9 cellular contexts compared by ENCODE assay signal in genomic region chr17:67602974-67603373, GRCh38.
A peak's percentile ranks its signal among the peaks of the same experiment; 100 is the strongest.
DNase-seq lines count a peak whose midpoint lies in the region; ATAC-seq and TF ChIP-seq lines count a peak whose summit lies in the region.
"Had no signal": no experiment of that assay in that cellular context is flagged by ENCODE, and none has a peak within 500 bp of the region (broad histone marks: within the 10 kb centered on the region; RNA-seq: fewer than 3 reads in every experiment).

No MANE protein-coding gene starts in this region.

- H3K27ac ChIP-seq in HL-60 (replicated peaks), result no peak overlapping the region
- H3K27ac ChIP-seq in RWPE2 (ENCODE audit: poor library complexity, severe bottlenecking), result no peak overlapping the region
- H3K27ac ChIP-seq: BLaER1 had no signal

- H3K36me3 ChIP-seq in RWPE2 (ENCODE audit: low read depth) (peaks cover 4% of the 10 kb centered on the region; the same call in 1 of the 2 replicates), adipocyte (ENCODE audit: control insufficient read depth, insufficient read depth, low read length, severe bottlenecking) (no peaks in the 10 kb centered on the region)

- no peaks in the 10 kb centered on the region for H3K4me1 ChIP-seq in RWPE2 (ENCODE audit: insufficient read depth, poor library complexity, severe bottlenecking)
- H3K4me1 ChIP-seq in adipocyte (ENCODE audit: control insufficient read depth, insufficient read depth, low read length), result peaks cover 6% of the 10 kb centered on the region
- H3K4me1 ChIP-seq: BLaER1 had no signal

- H3K27me3 ChIP-seq in HL-60 (ENCODE audit: insufficient read depth, poor library complexity, severe bottlenecking) (no peaks in the 10 kb centered on the region), RWPE2 (ENCODE audit: insufficient read depth, poor library complexity, severe bottlenecking) (no peaks in the 10 kb centered on the region), adipocyte (replicated peaks; ENCODE audit: control insufficient read depth, insufficient read depth, low read length) (no peaks in the 10 kb centered on the region)
- H3K27me3 ChIP-seq: BLaER1 had no signal

- TF ChIP-seq CTCF in HL-60 (IDR thresholded peaks at IDR 0.05; ENCODE audit: insufficient read depth, low read length), result peak; percentile 24
- peak; percentile 19 for TF ChIP-seq CTCF in RWPE2 (IDR thresholded peaks at IDR 0.05; ENCODE audit: poor library complexity, severe bottlenecking)

- ATAC-seq in RWPE2 (ENCODE audit: low read depth), result peak; percentile 29; the same call in 1 of the 3 replicates
- ATAC-seq in stimulated activated naive CD8-positive, alpha-beta T cell treated with anti-CD3 and anti-CD28 coated beads, Interleukin-15, Interleukin-2, amounts not matched to agents 100 U/mL and 50 U/mL, for 24 hours, result peak; percentile 55

- no peaks in the 10 kb centered on the region for H3K9me3 ChIP-seq in RWPE2 (ENCODE audit: severe bottlenecking)
- peaks cover 5% of the 10 kb centered on the region for H3K9me3 ChIP-seq in adipocyte (ENCODE audit: control insufficient read depth, low read length)

- H3K4me3 ChIP-seq in HL-60 (replicated peaks; ENCODE audit: insufficient read depth, low read length), result no peak overlapping the region
- H3K4me3 ChIP-seq in RWPE2 (ENCODE audit: severe bottlenecking), result no peak overlapping the region
- H3K4me3 ChIP-seq in adipocyte (ENCODE audit: low read length), result no peak overlapping the region
- H3K4me3 ChIP-seq: BLaER1 had no signal

- peak; percentile 35 to 70 (median 39) for DNase-seq in NCI-H1417 (lab: John Stamatoyannopoulos, UW)
- no peak for DNase-seq in NCI-H1417 treated with DMSO at 0.1 percent for 48 hours (lab: John Stamatoyannopoulos, UW)
- DNase-seq in HL-60 (ENCODE audit: low read depth in 1 of 2, low spot score in 1 of 2), result peak in 1 of 2 experiments; percentile 46
- peak; percentile 20 for DNase-seq in RWPE2 (ENCODE audit: low spot score)
- DNase-seq in adipocyte (ENCODE audit: low read depth), result peak; percentile 59
- peak; percentile 55 for DNase-seq in iris pigment epithelial cell (ENCODE audit: low read depth)
- DNase-seq in stimulated activated naive CD8-positive, alpha-beta T cell treated with anti-CD3 and anti-CD28 coated beads, Interleukin-15, Interleukin-2, amounts not matched to agents 100 U/mL and 50 U/mL, for 24 hours, result peak; percentile 37
- DNase-seq in NK-92 treated with Interleukin-12 subunit alpha and Interleukin-12 subunit beta, amount 100 ng/mL, for 24 hours (lab: John Stamatoyannopoulos, UW), result no peak

- H3K9ac ChIP-seq in adipocyte (ENCODE audit: low read length), result no peak overlapping the region
- H3K9ac ChIP-seq: BLaER1 had no signal

Comparison
In these comparisons a context has a peak if more than half of its experiments do, and no peak if none do; other contexts are left out.
1. DNase-seq: peak in NCI-H1417 (3 of 3), RWPE2 (single experiment), adipocyte (single experiment), iris pigment epithelial cell (single experiment) and stimulated activated naive CD8-positive, alpha-beta T cell treated with anti-CD3 and anti-CD28 coated beads, Interleukin-15, Interleukin-2, amounts not matched to agents 100 U/mL and 50 U/mL, for 24 hours (single experiment); none in NCI-H1417 treated with DMSO at 0.1 percent for 48 hours (single experiment) and NK-92 treated with Interleukin-12 subunit alpha and Interleukin-12 subunit beta, amount 100 ng/mL, for 24 hours (single experiment).